Comparison of ENCODE assay signal across 2 cellular contexts in the genomic region with DNA sequence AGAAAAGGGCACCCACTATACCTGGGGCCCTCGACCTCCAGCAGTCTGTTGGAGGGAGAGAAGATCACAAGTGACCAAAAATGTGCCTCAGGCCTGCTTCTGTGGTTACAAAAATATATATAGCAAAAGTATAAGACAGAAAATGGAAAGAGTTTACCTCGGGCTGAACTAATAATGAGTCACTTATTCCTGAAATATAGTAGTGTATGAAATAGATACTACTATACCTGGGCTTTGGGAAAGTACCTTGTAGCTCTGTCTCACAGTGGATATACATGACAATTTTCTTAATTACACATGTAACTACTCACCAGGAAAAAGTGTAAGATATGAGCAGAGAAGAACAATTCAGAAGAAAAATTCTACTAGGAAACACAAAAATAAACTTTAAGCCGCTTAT.
TF ChIP-seq lines count a peak whose summit lies in the region.

No MANE protein-coding gene starts in this region.

TF ChIP-seq in liver, 16 proteins besides CTCF, POLR2A, EP300 and RAD21:
- TF ChIP-seq, protein P1, sequence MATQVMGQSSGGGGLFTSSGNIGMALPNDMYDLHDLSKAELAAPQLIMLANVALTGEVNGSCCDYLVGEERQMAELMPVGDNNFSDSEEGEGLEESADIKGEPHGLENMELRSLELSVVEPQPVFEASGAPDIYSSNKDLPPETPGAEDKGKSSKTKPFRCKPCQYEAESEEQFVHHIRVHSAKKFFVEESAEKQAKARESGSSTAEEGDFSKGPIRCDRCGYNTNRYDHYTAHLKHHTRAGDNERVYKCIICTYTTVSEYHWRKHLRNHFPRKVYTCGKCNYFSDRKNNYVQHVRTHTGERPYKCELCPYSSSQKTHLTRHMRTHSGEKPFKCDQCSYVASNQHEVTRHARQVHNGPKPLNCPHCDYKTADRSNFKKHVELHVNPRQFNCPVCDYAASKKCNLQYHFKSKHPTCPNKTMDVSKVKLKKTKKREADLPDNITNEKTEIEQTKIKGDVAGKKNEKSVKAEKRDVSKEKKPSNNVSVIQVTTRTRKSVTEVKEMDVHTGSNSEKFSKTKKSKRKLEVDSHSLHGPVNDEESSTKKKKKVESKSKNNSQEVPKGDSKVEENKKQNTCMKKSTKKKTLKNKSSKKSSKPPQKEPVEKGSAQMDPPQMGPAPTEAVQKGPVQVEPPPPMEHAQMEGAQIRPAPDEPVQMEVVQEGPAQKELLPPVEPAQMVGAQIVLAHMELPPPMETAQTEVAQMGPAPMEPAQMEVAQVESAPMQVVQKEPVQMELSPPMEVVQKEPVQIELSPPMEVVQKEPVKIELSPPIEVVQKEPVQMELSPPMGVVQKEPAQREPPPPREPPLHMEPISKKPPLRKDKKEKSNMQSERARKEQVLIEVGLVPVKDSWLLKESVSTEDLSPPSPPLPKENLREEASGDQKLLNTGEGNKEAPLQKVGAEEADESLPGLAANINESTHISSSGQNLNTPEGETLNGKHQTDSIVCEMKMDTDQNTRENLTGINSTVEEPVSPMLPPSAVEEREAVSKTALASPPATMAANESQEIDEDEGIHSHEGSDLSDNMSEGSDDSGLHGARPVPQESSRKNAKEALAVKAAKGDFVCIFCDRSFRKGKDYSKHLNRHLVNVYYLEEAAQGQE (IDR thresholded peaks at IDR 0.05): no peak
- TF ChIP-seq, protein P2, sequence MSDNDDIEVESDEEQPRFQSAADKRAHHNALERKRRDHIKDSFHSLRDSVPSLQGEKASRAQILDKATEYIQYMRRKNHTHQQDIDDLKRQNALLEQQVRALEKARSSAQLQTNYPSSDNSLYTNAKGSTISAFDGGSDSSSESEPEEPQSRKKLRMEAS (IDR thresholded peaks at IDR 0.05): no peak
- no peak for TF ChIP-seq YY1 (IDR thresholded peaks at IDR 0.05)
- no peak for TF ChIP-seq FOXA2 (IDR thresholded peaks at IDR 0.05)
- TF ChIP-seq GABPA (IDR thresholded peaks at IDR 0.05 in 1 of 2, conservative IDR thresholded peaks at IDR 0.05 in 1 of 2): no peak
- TF ChIP-seq TAF1 (conservative IDR thresholded peaks at IDR 0.05): no peak
- no peak for TF ChIP-seq ATF3 (IDR thresholded peaks at IDR 0.05)
- TF ChIP-seq HNF4G (IDR thresholded peaks at IDR 0.05): no peak
- TF ChIP-seq RXRA (IDR thresholded peaks at IDR 0.05): no peak
- TF ChIP-seq EGR1 (IDR thresholded peaks at IDR 0.05; ENCODE audit: low read depth in 2 of 2): no peak
- no peak for TF ChIP-seq HNF4A (conservative IDR thresholded peaks at IDR 0.05)
- TF ChIP-seq NR2F2 (IDR thresholded peaks at IDR 0.05): no peak
- no peak for TF ChIP-seq SP1 (IDR thresholded peaks at IDR 0.05)
- no peak for TF ChIP-seq JUND (IDR thresholded peaks at IDR 0.05)
- TF ChIP-seq ZBTB33 (IDR thresholded peaks at IDR 0.05): no peak

TF ChIP-seq in HepG2, 621 proteins besides CTCF, POLR2A, EP300 and RAD21:
- no peak for TF ChIP-seq ZNF550 (CRISPR knock-in tag; IDR thresholded peaks at IDR 0.05; ENCODE audit: borderline replicate concordance)
- TF ChIP-seq ZNF569 (CRISPR knock-in tag; IDR thresholded peaks at IDR 0.05; ENCODE audit: borderline replicate concordance): no peak
- TF ChIP-seq ASH2L (IDR thresholded peaks at IDR 0.05; ENCODE audit: insufficient read length, low read depth, low read length): no peak
- TF ChIP-seq GATAD1 (CRISPR knock-in tag; IDR thresholded peaks at IDR 0.05): no peak
- TF ChIP-seq ZNF44 (CRISPR knock-in tag; IDR thresholded peaks at IDR 0.05): no peak
- no peak for TF ChIP-seq ZNF761 (CRISPR knock-in tag; conservative IDR thresholded peaks at IDR 0.05)
- TF ChIP-seq ZNF337 (CRISPR knock-in tag; IDR thresholded peaks at IDR 0.05; ENCODE audit: borderline replicate concordance, low read depth): no peak
- no peak for TF ChIP-seq PPARG (CRISPR knock-in tag; conservative IDR thresholded peaks at IDR 0.05)
- TF ChIP-seq ZMYM3 (CRISPR knock-in tag; IDR thresholded peaks at IDR 0.05): no peak
- no peak for TF ChIP-seq STAT5B (CRISPR knock-in tag; IDR thresholded peaks at IDR 0.05)
- TF ChIP-seq ARNTL (CRISPR knock-in tag; IDR thresholded peaks at IDR 0.05): no peak
- no peak for TF ChIP-seq SRF (IDR thresholded peaks at IDR 0.05; ENCODE audit: low read depth, low read length)
- TF ChIP-seq, protein P3, sequence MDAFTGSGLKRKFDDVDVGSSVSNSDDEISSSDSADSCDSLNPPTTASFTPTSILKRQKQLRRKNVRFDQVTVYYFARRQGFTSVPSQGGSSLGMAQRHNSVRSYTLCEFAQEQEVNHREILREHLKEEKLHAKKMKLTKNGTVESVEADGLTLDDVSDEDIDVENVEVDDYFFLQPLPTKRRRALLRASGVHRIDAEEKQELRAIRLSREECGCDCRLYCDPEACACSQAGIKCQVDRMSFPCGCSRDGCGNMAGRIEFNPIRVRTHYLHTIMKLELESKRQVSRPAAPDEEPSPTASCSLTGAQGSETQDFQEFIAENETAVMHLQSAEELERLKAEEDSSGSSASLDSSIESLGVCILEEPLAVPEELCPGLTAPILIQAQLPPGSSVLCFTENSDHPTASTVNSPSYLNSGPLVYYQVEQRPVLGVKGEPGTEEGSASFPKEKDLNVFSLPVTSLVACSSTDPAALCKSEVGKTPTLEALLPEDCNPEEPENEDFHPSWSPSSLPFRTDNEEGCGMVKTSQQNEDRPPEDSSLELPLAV (CRISPR knock-in tag; conservative IDR thresholded peaks at IDR 0.05; ENCODE audit: low read depth): no peak
- TF ChIP-seq SALL2 (CRISPR knock-in tag; IDR thresholded peaks at IDR 0.05): no peak
- TF ChIP-seq RBM22 (optimal IDR thresholded peaks at IDR 0.05; ENCODE audit: low read length): no peak
